Comparison of ENCODE assay signal across 8 cellular contexts in the genomic region with DNA sequence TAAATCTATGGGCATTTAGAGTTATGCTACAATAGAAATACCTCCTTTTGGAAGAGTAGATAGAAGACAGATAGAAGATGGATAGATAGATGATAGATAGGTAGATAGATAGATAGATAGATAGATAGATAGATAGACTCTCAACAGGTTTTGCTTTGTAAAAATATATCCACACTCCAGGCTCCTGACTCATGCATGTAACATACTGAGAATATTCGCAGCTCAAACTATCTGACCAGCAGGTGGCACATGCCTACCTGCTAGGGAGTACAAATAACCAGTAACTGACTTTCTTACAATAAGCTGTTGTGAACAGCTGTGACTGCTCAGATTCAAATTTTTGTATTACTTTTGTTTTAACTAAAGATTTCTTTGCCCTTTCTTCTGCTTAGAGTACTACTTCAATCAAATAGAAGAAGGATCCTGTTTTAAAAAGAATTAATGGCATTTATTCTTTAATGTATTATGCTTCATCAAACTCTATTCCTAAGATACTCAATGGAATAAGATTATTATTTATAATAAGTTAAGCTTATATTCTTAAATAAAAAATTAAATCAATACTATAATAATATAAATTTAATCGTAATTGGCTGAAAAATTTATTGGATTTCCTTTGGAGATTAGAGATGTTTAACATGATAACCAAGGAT. TPM values are rescaled to one million over a fixed set of nuclear protein-coding genes. Genes with fewer than 3 reads are reported as not detected.
A peak's percentile ranks its signal among the peaks of the same experiment; 100 is the strongest.
DNase-seq lines count a peak whose midpoint lies in the region; ATAC-seq and TF ChIP-seq lines count a peak whose summit lies in the region.

No MANE protein-coding gene starts in this region.

- H3K27ac ChIP-seq in left ventricle myocardium inferior (replicated peaks) = no peak overlapping the region

- peak; percentile 88 for ATAC-seq in GM18519 (IDR thresholded peaks at IDR 0.05; ENCODE audit: low FRiP score, unreplicated experiment)
- peak; percentile 87 for ATAC-seq in HG03039 (IDR thresholded peaks at IDR 0.05; ENCODE audit: unreplicated experiment)
- no peak for ATAC-seq in activated CD8-positive, alpha-beta T cell treated with anti-CD3 and anti-CD28 coated beads, Interleukin-2, amount 10 ng/mL, durations not matched to agents 7 days and 5 days

- no peaks in the 10 kb centered on the region for H3K27me3 Mint-ChIP-seq in activated CD8-positive, alpha-beta T cell treated with anti-CD3 and anti-CD28 coated beads, Interleukin-2, amount 10 ng/mL, durations not matched to agents 7 days and 5 days (ENCODE audit: low read depth)
- no peaks in the 10 kb centered on the region for H3K27me3 Mint-ChIP-seq in activated T-helper 2 cell treated with anti-CD3 and anti-CD28 coated beads, Interferon-gamma antibody, Interleukin-2, Interleukin-4, amounts not matched to agents 10 μg/mL and 5 μg/mL and 100 μg/mL, durations not matched to agents 14 hours and 24 hours and 36 hours (ENCODE audit: low read depth)

- H3K9me3 ChIP-seq in left ventricle myocardium inferior (replicated peaks) = no peaks in the 10 kb centered on the region

- no peaks in the 10 kb centered on the region for H3K36me3 Mint-ChIP-seq in activated CD8-positive, alpha-beta T cell treated with anti-CD3 and anti-CD28 coated beads, Interleukin-2, amount 10 ng/mL, durations not matched to agents 7 days and 5 days (ENCODE audit: low read depth)
- no peaks in the 10 kb centered on the region for H3K36me3 Mint-ChIP-seq in activated T-helper 2 cell treated with anti-CD3 and anti-CD28 coated beads, Interferon-gamma antibody, Interleukin-2, Interleukin-4, amounts not matched to agents 10 μg/mL and 5 μg/mL and 100 μg/mL, durations not matched to agents 14 hours and 24 hours and 36 hours (ENCODE audit: low read depth)

- POLR2A ChIA-PET in activated CD8-positive, alpha-beta T cell treated with anti-CD3 and anti-CD28 coated beads, Interleukin-2, amount 10 ng/mL, durations not matched to agents 7 days and 5 days (lab: Charles Lee) = no interaction called here

- DNase-seq in Ammon's horn (ENCODE audit: low spot score) (peak; percentile 21), NCI-H226 (peak; percentile 80), left ventricle myocardium inferior (peak; percentile 22), stromal cell of bone marrow (ENCODE audit: low read depth) (peak; percentile 35)
- DNase-seq in activated CD8-positive, alpha-beta T cell treated with anti-CD3 and anti-CD28 coated beads, Interleukin-2, amount 10 ng/mL, durations not matched to agents 7 days and 5 days = peak; percentile 25
- DNase-seq in activated T-helper 2 cell treated with anti-CD3 and anti-CD28 coated beads, Interferon-gamma antibody, Interleukin-2, Interleukin-4, amounts not matched to agents 10 μg/mL and 5 μg/mL and 100 μg/mL, durations not matched to agents 14 hours and 24 hours and 36 hours (ENCODE audit: low spot score) = no peak

- H3K27me3 ChIP-seq in left ventricle myocardium inferior (ENCODE audit: low read depth) = no peaks in the 10 kb centered on the region

- TF ChIP-seq CTCF in left ventricle myocardium inferior (IDR thresholded peaks at IDR 0.05; ENCODE audit: borderline replicate concordance) = peak; percentile 72

- no peaks in the 10 kb centered on the region for H3K4me1 ChIP-seq in left ventricle myocardium inferior

- no peak overlapping the region for H3K4me3 ChIP-seq in left ventricle myocardium inferior

- H3K36me3 ChIP-seq in left ventricle myocardium inferior = no peaks in the 10 kb centered on the region

- H3K4me3 Mint-ChIP-seq in activated CD8-positive, alpha-beta T cell treated with anti-CD3 and anti-CD28 coated beads, Interleukin-2, amount 10 ng/mL, durations not matched to agents 7 days and 5 days = no peak overlapping the region
- no peak overlapping the region for H3K4me3 Mint-ChIP-seq in activated T-helper 2 cell treated with anti-CD3 and anti-CD28 coated beads, Interferon-gamma antibody, Interleukin-2, Interleukin-4, amounts not matched to agents 10 μg/mL and 5 μg/mL and 100 μg/mL, durations not matched to agents 14 hours and 24 hours and 36 hours (ENCODE audit: low read depth)

- no peaks in the 10 kb centered on the region for H3K4me1 Mint-ChIP-seq in activated CD8-positive, alpha-beta T cell treated with anti-CD3 and anti-CD28 coated beads, Interleukin-2, amount 10 ng/mL, durations not matched to agents 7 days and 5 days (ENCODE audit: low read depth)
- H3K4me1 Mint-ChIP-seq in activated T-helper 2 cell treated with anti-CD3 and anti-CD28 coated beads, Interferon-gamma antibody, Interleukin-2, Interleukin-4, amounts not matched to agents 10 μg/mL and 5 μg/mL and 100 μg/mL, durations not matched to agents 14 hours and 24 hours and 36 hours (ENCODE audit: low read depth) = no peaks in the 10 kb centered on the region

- CTCF ChIA-PET in activated CD8-positive, alpha-beta T cell treated with anti-CD3 and anti-CD28 coated beads, Interleukin-2, amount 10 ng/mL, durations not matched to agents 7 days and 5 days (lab: Charles Lee) = interaction anchor here (0.9 to 3.1 kb wide), 5 partner anchors 15 to 353 kb away, joined by 3 to 11 read pairs (median 4); a partner anchor contains a TSS

- no peak overlapping the region for H3K27ac Mint-ChIP-seq in activated CD8-positive, alpha-beta T cell treated with anti-CD3 and anti-CD28 coated beads, Interleukin-2, amount 10 ng/mL, durations not matched to agents 7 days and 5 days
- H3K27ac Mint-ChIP-seq in activated T-helper 2 cell treated with anti-CD3 and anti-CD28 coated beads, Interferon-gamma antibody, Interleukin-2, Interleukin-4, amounts not matched to agents 10 μg/mL and 5 μg/mL and 100 μg/mL, durations not matched to agents 14 hours and 24 hours and 36 hours = no peak overlapping the region

- H3K9me3 Mint-ChIP-seq in activated CD8-positive, alpha-beta T cell treated with anti-CD3 and anti-CD28 coated beads, Interleukin-2, amount 10 ng/mL, durations not matched to agents 7 days and 5 days (ENCODE audit: insufficient read depth) = no peaks in the 10 kb centered on the region
- no peaks in the 10 kb centered on the region for H3K9me3 Mint-ChIP-seq in activated T-helper 2 cell treated with anti-CD3 and anti-CD28 coated beads, Interferon-gamma antibody, Interleukin-2, Interleukin-4, amounts not matched to agents 10 μg/mL and 5 μg/mL and 100 μg/mL, durations not matched to agents 14 hours and 24 hours and 36 hours

- intact Hi-C loops in left ventricle myocardium inferior (cut with micrococcal nuclease) = loop anchor here (5.0 kb wide), 1 partner anchor 181 kb away; no protein-coding TSS in a partner anchor
- intact Hi-C loops in activated T-helper 2 cell treated with anti-CD3 and anti-CD28 coated beads, Interferon-gamma antibody, Interleukin-2, Interleukin-4, amounts not matched to agents 10 μg/mL and 5 μg/mL and 100 μg/mL, durations not matched to agents 14 hours and 24 hours and 36 hours (cut with micrococcal nuclease) = loop anchor here (1.0 to 5.0 kb wide), 2 partner anchors 182 to 351 kb away; no protein-coding TSS in a partner anchor

RNA-seq across cellular contexts. Expression of a gene that starts 15.8 kb away (rescaled TPM):
- total RNA-seq in activated CD8-positive, alpha-beta T cell treated with anti-CD3 and anti-CD28 coated beads, Interleukin-2, amount 10 ng/mL, durations not matched to agents 7 days and 5 days = 1 to 10 TPM; 1.3 to 1.6 TPM
- total RNA-seq in left ventricle myocardium inferior = 7.2 TPM
- 4.7 and 5.0 TPM in 2 replicates for total RNA-seq in activated T-helper 2 cell treated with anti-CD3 and anti-CD28 coated beads, Interferon-gamma antibody, Interleukin-2, Interleukin-4, amounts not matched to agents 10 μg/mL and 5 μg/mL and 100 μg/mL, durations not matched to agents 14 hours and 24 hours and 36 hours
